22 cellular contexts compared by ENCODE assay signal in genomic region chr1:167815650-167816049, GRCh38.
A peak's percentile ranks its signal among the peaks of the same experiment; 100 is the strongest.
DNase-seq lines count a peak whose midpoint lies in the region; ATAC-seq, FAIRE-seq and TF ChIP-seq lines count a peak whose summit lies in the region.
"Had no signal": no experiment of that assay in that cellular context is flagged by ENCODE, and none has a peak within 500 bp of the region (broad histone marks: within the 10 kb centered on the region; RNA-seq: fewer than 3 reads in every experiment).

No MANE protein-coding gene starts in this region.

- BruUV-seq in HepG2 (replicated peaks; lab: Mats Ljungman, UMichigan), result no TSS peak
- no TSS peak for BruUV-seq in K562 (replicated peaks; lab: Mats Ljungman, UMichigan)

- H3K27me3 ChIP-seq in HepG2 (ENCODE audit: control insufficient read depth in 1 of 2, insufficient read depth in 2 of 2, low read length in 2 of 2) (peaks cover 0 to 4% of the 10 kb centered on the region in 2 experiments; a peak in 1 of 5 replicates), right lobe of liver (no peaks in the 10 kb centered on the region), K562 (ENCODE audit: control insufficient read depth in 2 of 2, insufficient read depth in 2 of 2, low read length in 2 of 2) (no peaks in the 10 kb centered on the region)
- H3K27me3 ChIP-seq: BLaER1 treated with 17β-estradiol and CSF1 and Interleukin-3, amounts not matched to agents 10 nM and 100 nM had no signal

- H4K20me1 ChIP-seq in HepG2 (ENCODE audit: insufficient read depth, low read length), result no peaks in the 10 kb centered on the region
- no peaks in the 10 kb centered on the region for H4K20me1 ChIP-seq in K562 (replicated peaks; ENCODE audit: control insufficient read depth, insufficient read depth, low read length)
- H4K20me1 ChIP-seq: BLaER1 treated with 17β-estradiol and CSF1 and Interleukin-3, amounts not matched to agents 10 nM and 100 nM had no signal

- TF ChIP-seq POLR2A in HepG2 (IDR thresholded peaks at IDR 0.05; ENCODE audit: insufficient read depth in 1 of 2, low read depth in 2 of 2, low read length in 2 of 2), result no peak
- TF ChIP-seq POLR2A in right lobe of liver (IDR thresholded peaks at IDR 0.05), result no peak
- TF ChIP-seq POLR2A in K562 (conservative IDR thresholded peaks at IDR 0.05), result no peak

- no peaks in the 10 kb centered on the region for H3K9me1 ChIP-seq in K562 (ENCODE audit: control insufficient read depth, insufficient read depth, low read length)

- peaks cover 15% of the 10 kb centered on the region for H3K36me3 Mint-ChIP-seq in neural crest cell (ENCODE audit: low read depth)

- H3K79me2 ChIP-seq in HepG2 (ENCODE audit: insufficient read depth, low read length) (no peaks in the 10 kb centered on the region), K562 (ENCODE audit: control insufficient read depth, insufficient read depth, low read length) (no peaks in the 10 kb centered on the region; the same call in 2 of the 3 replicates)

- no peak overlapping the region for H3K4me2 ChIP-seq in HepG2 (ENCODE audit: low read depth, low read length)
- no peak overlapping the region for H3K4me2 ChIP-seq in K562 (ENCODE audit: insufficient read depth, low read length)
- H3K4me2 ChIP-seq: A549; BLaER1 treated with 17β-estradiol and CSF1 and Interleukin-3, amounts not matched to agents 10 nM and 100 nM had no signal

- no peak for TF ChIP-seq EP300 in HepG2 (IDR thresholded peaks at IDR 0.05; ENCODE audit: low read depth in 2 of 2, low read length in 2 of 2)
- no peak for TF ChIP-seq EP300 in HepG2 (CRISPR knock-in tag; IDR thresholded peaks at IDR 0.05; ENCODE audit: borderline replicate concordance)
- no peak for TF ChIP-seq EP300 in K562 (IDR thresholded peaks at IDR 0.05; ENCODE audit: low read length)

- H3K4me1 Mint-ChIP-seq in neural crest cell, result peaks cover 5% of the 10 kb centered on the region

- H3K4me3 Mint-ChIP-seq in neural crest cell, result no peak overlapping the region
- H3K4me3 Mint-ChIP-seq: B cell; CD4-positive, alpha-beta T cell; CD8-positive, alpha-beta T cell had no signal

- in situ Hi-C loops in HepG2 (cut with HindIII; ENCODE audit: extremely low pct_ligation_motif_present, low pct_unique_long_range_greater_than_20kb) (no loop called here), K562 (cut with MboI) (no loop called here)

- POLR2A ChIA-PET in HepG2 (lab: Yijun Ruan, JAX), result no interaction called here
- POLR2A ChIA-PET in K562 (lab: Yijun Ruan, JAX), result no interaction called here

- CTCF ChIA-PET in HepG2 (lab: Yijun Ruan, JAX; ENCODE audit: low intra/inter-chr PET ratio, low total read pairs) (no interaction called here), K562 (lab: Yijun Ruan, JAX; ENCODE audit: low intra/inter-chr PET ratio) (no interaction called here)

- WGBS in HepG2 (ENCODE audit: low lambda C conversion rate), result 47% methylated on average over 1 of the region's 1 CpG
- 100% methylated on average over 1 of the region's 1 CpG for WGBS in right lobe of liver (ENCODE audit: insufficient coverage, low coverage, low lambda C conversion rate, missing lambda C conversion rate)
- WGBS in K562 (ENCODE audit: insufficient coverage, low coverage, missing lambda C conversion rate), result 48% methylated on average over 1 of the region's 1 CpG

- no peak overlapping the region for H2AFZ ChIP-seq in HepG2 (ENCODE audit: low read length)
- no peak overlapping the region for H2AFZ ChIP-seq in K562 (ENCODE audit: low read depth, low read length)

- TF ChIP-seq RAD21 in HepG2 (CRISPR knock-in tag; IDR thresholded peaks at IDR 0.05), result no peak
- TF ChIP-seq RAD21 in K562 (CRISPR knock-in tag; conservative IDR thresholded peaks at IDR 0.05 in 1 of 2, IDR thresholded peaks at IDR 0.05 in 1 of 2), result no peak

- TF ChIP-seq CTCF in HepG2 (CRISPR knock-in tag; IDR thresholded peaks at IDR 0.05) (no peak), right lobe of liver (IDR thresholded peaks at IDR 0.05) (no peak), K562 (IDR thresholded peaks at IDR 0.05 in 2 of 3, conservative IDR thresholded peaks at IDR 0.05 in 1 of 3; ENCODE audit: insufficient read depth in 2 of 3, low read depth in 1 of 3, low read length in 3 of 3) (no peak), neural crest cell (conservative IDR thresholded peaks at IDR 0.05) (no peak)

- H3K9me3 Mint-ChIP-seq in neural crest cell, result peaks cover 19% of the 10 kb centered on the region

- H3K4me1 ChIP-seq in HepG2 (ENCODE audit: insufficient read depth, low read length) (peaks cover 26% of the 10 kb centered on the region), right lobe of liver (peaks cover 0 to 12% (median 2%) of the 10 kb centered on the region in 4 donors), K562 (replicated peaks in 1 of 2; ENCODE audit: control insufficient read depth in 2 of 2, insufficient read depth in 2 of 2, low read length in 2 of 2) (peaks cover 4 to 11% of the 10 kb centered on the region in 2 experiments; a peak in 4 of 5 replicates)
- H3K4me1 ChIP-seq: BLaER1 treated with 17β-estradiol and CSF1 and Interleukin-3, amounts not matched to agents 10 nM and 100 nM had no signal

- no peak overlapping the region for H3K9ac ChIP-seq in HepG2 (ENCODE audit: insufficient read depth, low read depth, low read length)
- no peak overlapping the region for H3K9ac ChIP-seq in K562 (ENCODE audit: insufficient read depth in 1 of 2, low read depth in 2 of 2, low read length in 2 of 2)
- H3K9ac ChIP-seq: BLaER1 treated with 17β-estradiol and CSF1 and Interleukin-3, amounts not matched to agents 10 nM and 100 nM had no signal

- intact Hi-C loops in HepG2 (cut with micrococcal nuclease; ENCODE audit: unreplicated experiment), result no loop called here
- intact Hi-C loops in right lobe of liver (cut with DNase I), result no loop called here
- intact Hi-C loops in K562 (cut with micrococcal nuclease), result no loop called here

- FAIRE-seq in HepG2 (lab: Jason Lieb, UNC) (no peak), K562 (lab: Jason Lieb, UNC) (no peak)
- FAIRE-seq: A549, G401.6, GM12891, GM19239 had no signal

- H3K27me3 Mint-ChIP-seq in neural crest cell (ENCODE audit: low read depth), result no peaks in the 10 kb centered on the region

- H3K36me3 ChIP-seq in HepG2 (replicated peaks in 1 of 2; ENCODE audit: control insufficient read depth in 1 of 2, insufficient read depth in 2 of 2, low read length in 2 of 2), result no peaks in the 10 kb centered on the region
- H3K36me3 ChIP-seq in right lobe of liver, result no peaks in the 10 kb centered on the region
- H3K36me3 ChIP-seq in K562 (ENCODE audit: control insufficient read depth, insufficient read depth, low read length), result no peaks in the 10 kb centered on the region

- H3K27ac ChIP-seq in HepG2 (ENCODE audit: extremely low read length, insufficient read depth, low read length), result no peak overlapping the region
- no peak overlapping the region for H3K27ac ChIP-seq in right lobe of liver
- H3K27ac ChIP-seq in K562 (ENCODE audit: extremely low read depth, low read depth, low read length), result no peak overlapping the region
- H3K27ac ChIP-seq: 22Rv1; A549; BLaER1 treated with 17β-estradiol and CSF1 and Interleukin-3, amounts not matched to agents 10 nM and 100 nM; C4-2B had no signal

- H3K4me3 ChIP-seq in HepG2 (replicated peaks in 1 of 3; ENCODE audit: insufficient read depth in 1 of 3, low read depth in 2 of 3, low read length in 3 of 3), result no peak overlapping the region
- no peak overlapping the region for H3K4me3 ChIP-seq in right lobe of liver
- no peak overlapping the region for H3K4me3 ChIP-seq in K562
- H3K4me3 ChIP-seq: A549; BLaER1 treated with 17β-estradiol and CSF1 and Interleukin-3, amounts not matched to agents 10 nM and 100 nM had no signal

- H3K9me3 ChIP-seq in HepG2 (ENCODE audit: low read length), result peaks cover 6% of the 10 kb centered on the region; the same call in 1 of the 2 replicates
- H3K9me3 ChIP-seq in right lobe of liver, result peaks cover 0 to 5% (median 0%) of the 10 kb centered on the region in 4 donors
- peaks cover 3% of the 10 kb centered on the region; the same call in 1 of the 2 replicates for H3K9me3 ChIP-seq in K562 (replicated peaks; ENCODE audit: control insufficient read depth, insufficient read depth, low read depth, low read length)

- H3K27ac Mint-ChIP-seq in neural crest cell (ENCODE audit: unreplicated experiment), result peak overlapping the region; percentile 4
- H3K27ac Mint-ChIP-seq: B cell; CD4-positive, alpha-beta T cell; CD8-positive, alpha-beta T cell had no signal

- no peak for DNase-seq in HepG2 (ENCODE audit: low spot score)
- no peak for DNase-seq in right lobe of liver
- DNase-seq in K562 (ENCODE audit: extremely low read depth in 1 of 4, low spot score in 3 of 4), result no peak
- no peak for DNase-seq in neural crest cell (ENCODE audit: low read depth, low spot score)
- no peak for DNase-seq in stimulated activated CD4-positive, alpha-beta T cell treated with anti-CD3 and anti-CD28 coated beads, Interleukin-15, amount 100 ng/mL, for 24 hours
- no peak for DNase-seq in pons (ENCODE audit: low spot score)
- DNase-seq: AML-193; Caco-2; Calu3; CD4-positive, alpha-beta T cell; CD8-positive, alpha-beta T cell; DMS79 treated with DMSO at 0.1 percent for 48 hours; GF-D8 had no signal

- ATAC-seq in HepG2, result no peak
- no peak for ATAC-seq in right lobe of liver
- ATAC-seq in K562, result no peak
- ATAC-seq in GM19452 (IDR thresholded peaks at IDR 0.05; ENCODE audit: unreplicated experiment), result no peak
- ATAC-seq: A549; CD8-positive, alpha-beta T cell had no signal

TF ChIP-seq in HepG2, 621 proteins besides CTCF, POLR2A, EP300 and RAD21:
- no peak for TF ChIP-seq ZNF234 (CRISPR knock-in tag; conservative IDR thresholded peaks at IDR 0.05)
- TF ChIP-seq ZNF160 (CRISPR knock-in tag; IDR thresholded peaks at IDR 0.05), result peak; percentile 94

TF ChIP-seq in K562, 482 proteins besides CTCF, POLR2A, EP300 and RAD21 (continues in another document):
- no peak for TF ChIP-seq KDM1A (IDR thresholded peaks at IDR 0.05)
- peak; percentile 93 for TF ChIP-seq ZNF280A (IDR thresholded peaks at IDR 0.05; ENCODE audit: low read depth, partially characterized antibody)
- TF ChIP-seq KDM4B (IDR thresholded peaks at IDR 0.05; ENCODE audit: borderline replicate concordance in 2 of 2, low read depth in 1 of 2), result no peak

Comparison
In these comparisons a context has a peak if more than half of its experiments do, and no peak if none do; other contexts are left out.
1. Of the 241 proteins assayed by ChIP-seq in both HepG2 and K562: peak only in HepG2: none; only in K562: ZNF280B; in both: none; in neither: 239; mixed calls (peak in some experiments, not most) for 1.